ENCODE assay signal across 14 cellular contexts in the genomic region with DNA sequence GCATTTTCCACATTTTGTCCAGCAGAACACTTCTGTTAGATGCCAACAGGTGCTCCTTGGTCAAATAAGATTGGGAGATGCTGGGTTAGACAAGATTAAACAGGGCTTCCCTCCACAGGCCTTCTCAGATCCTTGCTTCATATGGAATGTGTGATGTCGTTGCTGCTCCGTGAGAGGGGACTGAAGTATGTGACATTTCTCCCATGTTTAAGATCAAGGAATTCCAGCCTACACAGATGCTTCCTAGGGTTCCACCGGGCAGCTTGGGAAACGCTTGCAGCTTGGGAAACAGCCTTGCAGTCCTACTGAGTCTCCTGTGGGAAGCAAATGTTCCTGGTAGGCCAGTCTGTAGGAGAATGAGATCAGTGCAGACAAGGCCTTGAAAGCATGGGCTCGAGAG. TPM values are rescaled to one million over a fixed set of nuclear protein-coding genes. Genes with fewer than 3 reads are reported as not detected.
DNase-seq lines count a peak whose midpoint lies in the region; ATAC-seq and TF ChIP-seq lines count a peak whose summit lies in the region.
"Had no signal": no experiment of that assay in that cellular context is flagged by ENCODE, and none has a peak within 500 bp of the region (broad histone marks: within the 10 kb centered on the region; RNA-seq: fewer than 3 reads in every experiment).

No MANE protein-coding gene starts in this region.

- peaks cover 27% of the 10 kb centered on the region for H3K27me3 Mint-ChIP-seq in mesothelial cell of epicardium (ENCODE audit: low read depth)

- no peak overlapping the region for H2BK15ac ChIP-seq in neuronal stem cell (ENCODE audit: low read length)

- in situ Hi-C loops in mammary epithelial cell (cut with MboI; ENCODE audit: low sequenced_read_pairs in 2 of 2): no loop called here

- no peak overlapping the region for H2BK12ac ChIP-seq in neuronal stem cell (ENCODE audit: low read length)

- WGBS in neuronal stem cell (ENCODE audit: extremely low coverage in 2 of 2, insufficient read length in 2 of 2, insufficient replicate concordance in 1 of 2), 2 donors: no CpG with 5 or more reads among the region's 5 CpGs
- WGBS in mammary epithelial cell (ENCODE audit: low coverage, missing lambda C conversion rate): 98% methylated on average over 5 of the region's 5 CpGs

- no peaks in the 10 kb centered on the region for H3K9me3 Mint-ChIP-seq in mesothelial cell of epicardium
- H3K9me3 Mint-ChIP-seq: H9 had no signal

- H3K9me3 ChIP-seq in HEK293 (ENCODE audit: control insufficient read depth, insufficient read depth, low read depth, low read length) (no peaks in the 10 kb centered on the region), neuronal stem cell (replicated peaks in 1 of 2; ENCODE audit: control insufficient read depth in 2 of 2, insufficient read depth in 1 of 2, low read depth in 1 of 2, low read length in 2 of 2) (peaks cover 0 to 2% of the 10 kb centered on the region in 2 donors), mammary epithelial cell (replicated peaks; ENCODE audit: insufficient read depth, low read length) (no peaks in the 10 kb centered on the region)
- H3K9me3 ChIP-seq: Caco-2 had no signal

- no peaks in the 10 kb centered on the region for H3K79me2 ChIP-seq in mammary epithelial cell (ENCODE audit: insufficient read depth, low read length)

- H3K23ac ChIP-seq in neuronal stem cell (ENCODE audit: low read depth, low read length, poor library complexity): no peak overlapping the region

- dilution Hi-C loops in mammary epithelial cell (cut with HindIII; ENCODE audit: low sequenced_read_pairs): no loop called here

- no peaks in the 10 kb centered on the region for H4K20me1 ChIP-seq in mammary epithelial cell (ENCODE audit: insufficient read depth, low read length)

- H3K4me1 ChIP-seq in HEK293 (ENCODE audit: control insufficient read depth, insufficient read depth, low read length) (no peaks in the 10 kb centered on the region), neuronal stem cell (ENCODE audit: control insufficient read depth in 2 of 2, insufficient read depth in 1 of 2, low read depth in 1 of 2, low read length in 2 of 2) (no peaks in the 10 kb centered on the region), mammary epithelial cell (ENCODE audit: insufficient read depth, low read length) (no peaks in the 10 kb centered on the region)
- H3K4me1 ChIP-seq: Caco-2 had no signal

- H2AFZ ChIP-seq in neuronal stem cell (ENCODE audit: low read length): peak overlapping the region; percentile 19
- H2AFZ ChIP-seq in mammary epithelial cell (ENCODE audit: low read depth, low read length): no peak overlapping the region

- H3K4ac ChIP-seq in neuronal stem cell (ENCODE audit: low read length): no peak overlapping the region

- H2AK5ac ChIP-seq in neuronal stem cell (ENCODE audit: low read depth, low read length): no peak overlapping the region

- intact Hi-C loops in mammary epithelial cell (cut with micrococcal nuclease): no loop called here

- H2BK5ac ChIP-seq in neuronal stem cell (ENCODE audit: low read length): no peak overlapping the region

- no peak overlapping the region for H3K14ac ChIP-seq in neuronal stem cell (ENCODE audit: low read length)

- no peak overlapping the region for H3K9ac ChIP-seq in neuronal stem cell (ENCODE audit: low read depth, low read length, poor library complexity)
- H3K9ac ChIP-seq in mammary epithelial cell (ENCODE audit: insufficient read depth, low read length): no peak overlapping the region

- peaks cover 0 to 3% (median 0%) of the 10 kb centered on the region in 3 experiments for H3K27me3 ChIP-seq in neuronal stem cell (ENCODE audit: control insufficient read depth in 3 of 3, insufficient read depth in 3 of 3, low read depth in 1 of 3, low read length in 3 of 3)
- no peaks in the 10 kb centered on the region for H3K27me3 ChIP-seq in mammary epithelial cell (ENCODE audit: insufficient read depth, low read length)

- no peak overlapping the region for H3K4me3 Mint-ChIP-seq in mesothelial cell of epicardium
- H3K4me3 Mint-ChIP-seq: CD4-positive, alpha-beta T cell; H9 had no signal

- no peak overlapping the region for H3K4me2 ChIP-seq in neuronal stem cell (ENCODE audit: insufficient read depth, low read length, poor library complexity, severe bottlenecking)
- no peak overlapping the region for H3K4me2 ChIP-seq in mammary epithelial cell (ENCODE audit: insufficient read depth, low read depth, low read length)

- POLR2A ChIA-PET in HEK293 (lab: Yijun Ruan, JAX): no interaction called here

- H3K18ac ChIP-seq in neuronal stem cell (ENCODE audit: low read length): no peak overlapping the region

- no TSS peak for BruUV-seq in mammary epithelial cell (replicated peaks; lab: Mats Ljungman, UMichigan)

- no peak overlapping the region for H4K8ac ChIP-seq in neuronal stem cell (ENCODE audit: low read depth, low read length)

- CTCF ChIA-PET in HEK293 (lab: Yijun Ruan, JAX): no interaction called here
- CTCF ChIA-PET in mammary epithelial cell (lab: Charles Lee; ENCODE audit: low non-redundant PET): no interaction called here

- no peak for TF ChIP-seq CTCF in HEK293 (tag by site-specific recombination; IDR thresholded peaks at IDR 0.05)
- TF ChIP-seq CTCF in mammary epithelial cell (conservative IDR thresholded peaks at IDR 0.05 in 1 of 2, IDR thresholded peaks at IDR 0.05 in 1 of 2; ENCODE audit: extremely low read depth in 1 of 2, insufficient read depth in 1 of 2, low read depth in 1 of 2, low read length in 2 of 2): no peak
- no peak for TF ChIP-seq CTCF in mesothelial cell of epicardium (IDR thresholded peaks at IDR 0.05; ENCODE audit: unreplicated experiment)

- H4K91ac ChIP-seq in neuronal stem cell (ENCODE audit: low read depth, low read length, poor library complexity): no peak overlapping the region

- H3K27ac Mint-ChIP-seq in mesothelial cell of epicardium: no peak overlapping the region
- H3K27ac Mint-ChIP-seq: CD4-positive, alpha-beta T cell; H9 had no signal

- H3K4me3 ChIP-seq in HEK293 (ENCODE audit: low read depth, low read length) (no peak overlapping the region), neuronal stem cell (ENCODE audit: low read length in 2 of 2) (no peak overlapping the region), mammary epithelial cell (replicated peaks in 1 of 3; ENCODE audit: insufficient read depth in 1 of 3, low read depth in 2 of 3, low read length in 3 of 3) (no peak overlapping the region)
- H3K4me3 ChIP-seq: GM12878 had no signal

- H3K27ac ChIP-seq in HEK293 (ENCODE audit: extremely low read depth, low read depth, low read length) (no peak overlapping the region), neuronal stem cell (replicated peaks; ENCODE audit: low read length) (no peak overlapping the region), mammary epithelial cell (ENCODE audit: insufficient read depth, low read depth, low read length) (no peak overlapping the region)
- H3K27ac ChIP-seq: C4-2B had no signal

- H3K4me1 Mint-ChIP-seq in mesothelial cell of epicardium: peaks cover 3% of the 10 kb centered on the region
- H3K4me1 Mint-ChIP-seq: H9 had no signal

- no peak for ATAC-seq in GM21381 (IDR thresholded peaks at IDR 0.05; ENCODE audit: unreplicated experiment)

- H2BK120ac ChIP-seq in neuronal stem cell (ENCODE audit: low read depth, low read length): no peak overlapping the region

- DNase-seq in islet precursor cell: peak; percentile 62
- no peak for DNase-seq in neuronal stem cell (ENCODE audit: low spot score)
- DNase-seq in mammary epithelial cell: no peak
- DNase-seq in mesothelial cell of epicardium (ENCODE audit: low spot score in 2 of 2, unreplicated experiment in 2 of 2): no peak
- DNase-seq: ACHN; AML-193; Caco-2; CD4-positive, alpha-beta T cell; H9 had no signal

- H3K36me3 ChIP-seq in HEK293 (ENCODE audit: control insufficient read depth in 2 of 2, insufficient read depth in 1 of 2, low read length in 2 of 2) (no peaks in the 10 kb centered on the region), neuronal stem cell (replicated peaks in 1 of 2; ENCODE audit: control insufficient read depth in 2 of 2, insufficient read depth in 2 of 2, low read length in 2 of 2) (no peaks in the 10 kb centered on the region), mammary epithelial cell (ENCODE audit: insufficient read depth, low read length) (no peaks in the 10 kb centered on the region)

- H3K36me3 Mint-ChIP-seq in mesothelial cell of epicardium: no peaks in the 10 kb centered on the region

- no peaks in the 10 kb centered on the region for H3K79me1 ChIP-seq in neuronal stem cell (ENCODE audit: low read depth, low read length)

TF ChIP-seq in HEK293, 187 proteins besides CTCF, POLR2A, EP300 and RAD21:
- no peak for TF ChIP-seq BCL11B (tag by site-specific recombination; IDR thresholded peaks at IDR 0.05; ENCODE audit: low read depth)
- TF ChIP-seq ZNF837 (tag by site-specific recombination; IDR thresholded peaks at IDR 0.05): no peak
- no peak for TF ChIP-seq ZNF239 (tag by site-specific recombination; IDR thresholded peaks at IDR 0.05)
- no peak for TF ChIP-seq PRDM1 (tag by site-specific recombination; IDR thresholded peaks at IDR 0.05)
- 0 out of 2 replicates have a peak, but pooled peaks have one; percentile 19 for TF ChIP-seq SCRT2 (tag by site-specific recombination; IDR thresholded peaks at IDR 0.05)

RNA-seq across cellular contexts. Expression of a gene that starts 31.9 kb away (rescaled TPM):
- 0.15 TPM for polyA plus RNA-seq in neuronal stem cell (2013, experiment 1 of 2)
- polyA plus RNA-seq in neuronal stem cell (2013, experiment 2 of 2): 0.12 TPM
- total RNA-seq in mammary epithelial cell: 1 to 10 TPM in 1 of 2 donors, under 1 TPM in 1; 0.17 to 1.3 TPM
- polyA plus RNA-seq in mammary epithelial cell: 0.79 TPM
- polyA minus RNA-seq in mammary epithelial cell: not detected
- 0.51 to 0.86 TPM (median 0.85 TPM) in 3 replicates for total RNA-seq in mesothelial cell of epicardium
- total RNA-seq: Caco-2; CD4-positive, alpha-beta T cell; GM12878; H9; HT-29 had no signal
- polyA plus RNA-seq: GM12878 had no signal
